Comparison of ENCODE assay signal across 9 cellular contexts in genomic region chr3:195450731-195451229, GRCh38. TPM values are rescaled to one million over a fixed set of nuclear protein-coding genes. Genes with fewer than 3 reads are reported as not detected.
DNase-seq lines count a peak whose midpoint lies in the region; ATAC-seq and TF ChIP-seq lines count a peak whose summit lies in the region.
"Had no signal": no experiment of that assay in that cellular context is flagged by ENCODE, and none has a peak within 500 bp of the region (broad histone marks: within the 10 kb centered on the region; RNA-seq: fewer than 3 reads in every experiment).

No MANE protein-coding gene starts in this region.

- ATAC-seq in HG03520 (IDR thresholded peaks at IDR 0.05; ENCODE audit: unreplicated experiment) (no peak), HG03457 (IDR thresholded peaks at IDR 0.05; ENCODE audit: unreplicated experiment) (no peak)

- H3K4me3 ChIP-seq in WERI-Rb-1 (ENCODE audit: low read depth, low read length) (no peak overlapping the region), thyroid gland (replicated peaks in 1 of 3) (no peak overlapping the region)
- H3K4me3 ChIP-seq: skin epidermis had no signal

- H3K27ac ChIP-seq in WERI-Rb-1 (peak overlapping the region; percentile 34), thyroid gland (peak overlapping the region; percentile 62 to 73 (median 69))

- H3K9me3 ChIP-seq in WERI-Rb-1 (ENCODE audit: severe bottlenecking) = no peaks in the 10 kb centered on the region
- H3K9me3 ChIP-seq in thyroid gland = no peaks in the 10 kb centered on the region

- H3K36me3 ChIP-seq in WERI-Rb-1 = no peaks in the 10 kb centered on the region
- H3K36me3 ChIP-seq in thyroid gland = no peaks in the 10 kb centered on the region

- WGBS in thyroid gland, 2 donors = 29 to 30% methylated on average over 5 of the region's 5 CpGs

- DNase-seq in NCI-H1105 treated with DMSO at 0.1 percent for 48 hours (lab: John Stamatoyannopoulos, UW) (peak; percentile 36), NCI-H1105 (lab: John Stamatoyannopoulos, UW) (no peak), WERI-Rb-1 (peak; percentile 45), iris pigment epithelial cell (ENCODE audit: low read depth) (peak; percentile 95), thyroid gland (peak; percentile 33 to 38), NCI-H1417 treated with DMSO at 0.1 percent for 48 hours (lab: John Stamatoyannopoulos, UW) (no peak)

- H3K4me1 ChIP-seq in thyroid gland = peaks cover 25 to 26% of the 10 kb centered on the region in 2 donors

- no peak for TF ChIP-seq CTCF in WERI-Rb-1 (IDR thresholded peaks at IDR 0.05; ENCODE audit: low read depth, low read length)
- TF ChIP-seq CTCF in thyroid gland (IDR thresholded peaks at IDR 0.05) = no peak

- H3K27me3 ChIP-seq in WERI-Rb-1 (ENCODE audit: insufficient read depth, low read depth, severe bottlenecking) (no peaks in the 10 kb centered on the region), thyroid gland (no peaks in the 10 kb centered on the region)

- intact Hi-C loops in thyroid gland (cut with DNase I) = no loop called here

- peak in 1 of 2 donors; percentile 6 for TF ChIP-seq POLR2A in thyroid gland (IDR thresholded peaks at IDR 0.05)

RNA-seq across cellular contexts. Expression of gene ACAP2, which starts 8.0 kb away (rescaled TPM):
- 100 to 1,000 TPM in 1 of 4 donors, 10 to 100 TPM in 3; 61.7 to 685 (median 71.3) TPM for total RNA-seq in thyroid gland

Comparison
In these comparisons a context has a peak if more than half of its experiments do, and no peak if none do; other contexts are left out.
1. DNase-seq: peak in NCI-H1105 treated with DMSO at 0.1 percent for 48 hours (single experiment), WERI-Rb-1 (single experiment), iris pigment epithelial cell (single experiment) and thyroid gland (2 of 2); none in NCI-H1105 (single experiment) and NCI-H1417 treated with DMSO at 0.1 percent for 48 hours (single experiment).